Comparison of ENCODE assay signal across 13 cellular contexts in the genomic region with DNA sequence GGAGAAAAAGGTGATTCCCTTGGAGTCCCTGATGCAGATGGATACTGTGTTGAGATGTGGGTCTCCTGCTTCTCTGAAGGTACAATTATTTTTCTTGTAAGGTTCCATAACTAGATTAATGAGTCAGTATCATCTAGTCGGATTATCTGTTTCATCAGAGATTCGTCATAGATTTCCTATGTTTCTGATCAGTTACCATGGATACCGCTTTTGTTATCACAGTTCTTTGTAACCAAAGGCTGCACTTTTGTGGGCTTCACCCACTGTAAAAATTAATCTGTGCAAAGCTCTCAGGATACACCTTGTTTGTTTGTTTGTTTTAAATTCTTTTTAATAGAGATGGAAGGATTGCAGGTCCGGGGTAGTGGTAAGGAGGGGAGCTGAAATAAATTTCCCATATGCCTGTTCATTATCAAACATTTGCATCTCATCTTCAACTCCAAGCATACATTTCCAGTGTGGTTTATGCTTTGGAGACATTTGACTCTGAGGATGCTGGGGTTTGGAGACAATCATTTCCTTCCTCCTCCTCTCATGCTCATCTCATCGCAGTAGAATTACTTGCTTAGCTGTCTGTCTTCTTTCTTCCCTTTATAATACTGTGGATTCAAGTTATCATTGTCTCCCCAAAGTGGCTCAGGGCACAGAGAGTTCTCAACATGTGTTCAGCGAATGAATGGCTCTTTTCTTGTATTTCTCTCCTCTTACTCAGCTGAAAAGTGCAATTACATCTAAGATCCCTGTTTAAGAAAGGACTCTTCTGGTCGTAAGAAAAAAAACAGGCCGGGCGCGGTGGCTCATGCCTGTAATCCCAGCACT. TPM values are rescaled to one million over a fixed set of nuclear protein-coding genes. Genes with fewer than 3 reads are reported as not detected.
A peak's percentile ranks its signal among the peaks of the same experiment; 100 is the strongest.
DNase-seq lines count a peak whose midpoint lies in the region; ATAC-seq and TF ChIP-seq lines count a peak whose summit lies in the region.
"Had no signal": no experiment of that assay in that cellular context is flagged by ENCODE, and none has a peak within 500 bp of the region (broad histone marks: within the 10 kb centered on the region; RNA-seq: fewer than 3 reads in every experiment).

No MANE protein-coding gene starts in this region.

- H3K4me2 ChIP-seq in smooth muscle cell = peak overlapping the region; percentile 88

- peaks cover 5% of the 10 kb centered on the region for H3K4me1 Mint-ChIP-seq in activated naive CD8-positive, alpha-beta T cell treated with anti-CD3 and anti-CD28 coated beads for 36 hours
- H3K4me1 Mint-ChIP-seq in activated naive CD8-positive, alpha-beta T cell treated with anti-CD3 and anti-CD28 coated beads, Interleukin-2, amount 50 U/mL, for 24 hours = peaks cover 9% of the 10 kb centered on the region
- peaks cover 24% of the 10 kb centered on the region for H3K4me1 Mint-ChIP-seq in WTC11

- no peaks in the 10 kb centered on the region for H3K4me1 ChIP-seq in smooth muscle cell (ENCODE audit: low read depth)

- peak overlapping the region; percentile 42 for H3K27ac Mint-ChIP-seq in activated naive CD8-positive, alpha-beta T cell treated with anti-CD3 and anti-CD28 coated beads for 36 hours
- no peak overlapping the region for H3K27ac Mint-ChIP-seq in activated naive CD8-positive, alpha-beta T cell treated with anti-CD3 and anti-CD28 coated beads, Interleukin-2, amount 50 U/mL, for 24 hours
- no peak overlapping the region for H3K27ac Mint-ChIP-seq in WTC11
- H3K27ac Mint-ChIP-seq: activated T-helper 2 cell treated with anti-CD3 and anti-CD28 coated beads, Interferon-gamma antibody, Interleukin-2, Interleukin-4, amounts not matched to agents 10 μg/mL and 5 μg/mL and 100 μg/mL, durations not matched to agents 14 hours and 24 hours and 36 hours; naive thymus-derived CD4-positive, alpha-beta T cell had no signal

- H3K9me3 ChIP-seq in smooth muscle cell (replicated peaks; ENCODE audit: low read depth) = no peaks in the 10 kb centered on the region
- H3K9me3 ChIP-seq: tibial nerve had no signal

- H3K9ac ChIP-seq in smooth muscle cell (ENCODE audit: low read depth) = peak overlapping the region; percentile 62

- TF ChIP-seq CTCF in WTC11 (IDR thresholded peaks at IDR 0.05) (no peak), smooth muscle cell (IDR thresholded peaks at IDR 0.05; ENCODE audit: borderline replicate concordance, insufficient read depth, poor library complexity, severe bottlenecking) (no peak)

- H3K27me3 ChIP-seq in smooth muscle cell (ENCODE audit: low read depth) = no peaks in the 10 kb centered on the region

- H2AFZ ChIP-seq in smooth muscle cell (ENCODE audit: low read depth) = peak overlapping the region; percentile 79

- H3K9me3 Mint-ChIP-seq in activated naive CD8-positive, alpha-beta T cell treated with anti-CD3 and anti-CD28 coated beads for 36 hours = no peaks in the 10 kb centered on the region
- no peaks in the 10 kb centered on the region for H3K9me3 Mint-ChIP-seq in activated naive CD8-positive, alpha-beta T cell treated with anti-CD3 and anti-CD28 coated beads, Interleukin-2, amount 50 U/mL, for 24 hours
- no peaks in the 10 kb centered on the region for H3K9me3 Mint-ChIP-seq in WTC11
- H3K9me3 Mint-ChIP-seq: activated T-helper 2 cell treated with anti-CD3 and anti-CD28 coated beads, Interferon-gamma antibody, Interleukin-2, Interleukin-4, amounts not matched to agents 10 μg/mL and 5 μg/mL and 100 μg/mL, durations not matched to agents 14 hours and 24 hours and 36 hours had no signal

- CTCF ChIA-PET in WTC11 (lab: Charles Lee) = interaction anchor here (0.6 to 1.4 kb wide), 7 partner anchors 15 to 484 kb away, joined by 3 to 4 read pairs (median 3); no protein-coding TSS in a partner anchor

- peak overlapping the region; percentile 16 for H3K4me3 Mint-ChIP-seq in activated naive CD8-positive, alpha-beta T cell treated with anti-CD3 and anti-CD28 coated beads for 36 hours
- H3K4me3 Mint-ChIP-seq in activated naive CD8-positive, alpha-beta T cell treated with anti-CD3 and anti-CD28 coated beads, Interleukin-2, amount 50 U/mL, for 24 hours = no peak overlapping the region
- peak overlapping the region; percentile 58 for H3K4me3 Mint-ChIP-seq in WTC11
- H3K4me3 Mint-ChIP-seq: naive thymus-derived CD4-positive, alpha-beta T cell had no signal

- H3K79me2 ChIP-seq in smooth muscle cell (ENCODE audit: low read depth) = no peaks in the 10 kb centered on the region

- H3K36me3 ChIP-seq in smooth muscle cell (ENCODE audit: low read depth) = no peaks in the 10 kb centered on the region
- H3K36me3 ChIP-seq: tibial nerve had no signal

- POLR2A ChIA-PET in WTC11 (lab: Charles Lee) = no interaction called here

- 61% methylated on average over 10 of the region's 10 CpGs for WGBS in smooth muscle cell (ENCODE audit: low lambda C conversion rate)

- no peaks in the 10 kb centered on the region for H3K36me3 Mint-ChIP-seq in activated naive CD8-positive, alpha-beta T cell treated with anti-CD3 and anti-CD28 coated beads for 36 hours
- no peaks in the 10 kb centered on the region for H3K36me3 Mint-ChIP-seq in activated naive CD8-positive, alpha-beta T cell treated with anti-CD3 and anti-CD28 coated beads, Interleukin-2, amount 50 U/mL, for 24 hours (ENCODE audit: low read depth)
- no peaks in the 10 kb centered on the region for H3K36me3 Mint-ChIP-seq in WTC11
- H3K36me3 Mint-ChIP-seq: naive thymus-derived CD4-positive, alpha-beta T cell had no signal

- ATAC-seq in activated naive CD8-positive, alpha-beta T cell treated with anti-CD3 and anti-CD28 coated beads, Interleukin-2, amount 50 U/mL, for 24 hours = no peak
- ATAC-seq in WTC11 (no peak), GM18870 (IDR thresholded peaks at IDR 0.05; ENCODE audit: unreplicated experiment) (no peak)
- ATAC-seq: left lobe of liver; naive thymus-derived CD4-positive, alpha-beta T cell had no signal

- peak overlapping the region; percentile 28 for H3K4me3 ChIP-seq in smooth muscle cell
- H3K4me3 ChIP-seq: tibial nerve had no signal

- peak overlapping the region; percentile 56 for H3K27ac ChIP-seq in smooth muscle cell (ENCODE audit: low read depth)

- H4K20me1 ChIP-seq in smooth muscle cell (ENCODE audit: low read depth) = no peaks in the 10 kb centered on the region

- no peak for DNase-seq in activated naive CD8-positive, alpha-beta T cell treated with anti-CD3 and anti-CD28 coated beads for 36 hours
- DNase-seq in activated naive CD8-positive, alpha-beta T cell treated with anti-CD3 and anti-CD28 coated beads, Interleukin-2, amount 50 U/mL, for 24 hours = no peak
- no peak for DNase-seq in WTC11 (ENCODE audit: low spot score)
- peak; percentile 92 for DNase-seq in foreskin melanocyte
- DNase-seq in smooth muscle cell (lab: John Stamatoyannopoulos, UW; ENCODE audit: unreplicated experiment) = no peak
- DNase-seq in stimulated activated CD4-positive, alpha-beta T cell treated with anti-CD3 and anti-CD28 coated beads, Interleukin-1b, Interleukin-23, amount 100 ng/mL, for 48 hours = no peak
- no peak for DNase-seq in NK-92 (lab: John Stamatoyannopoulos, UW; ENCODE audit: unreplicated experiment)
- DNase-seq: naive thymus-derived CD4-positive, alpha-beta T cell; stimulated activated CD4-positive, alpha-beta T cell treated with anti-CD3 and anti-CD28 coated beads, Interleukin-2, amount 100 ng/mL, for 24 hours had no signal

- H3K27me3 Mint-ChIP-seq in activated naive CD8-positive, alpha-beta T cell treated with anti-CD3 and anti-CD28 coated beads for 36 hours = peaks cover 33% of the 10 kb centered on the region
- peaks cover 7% of the 10 kb centered on the region for H3K27me3 Mint-ChIP-seq in activated naive CD8-positive, alpha-beta T cell treated with anti-CD3 and anti-CD28 coated beads, Interleukin-2, amount 50 U/mL, for 24 hours
- H3K27me3 Mint-ChIP-seq in WTC11 (ENCODE audit: low read depth) = no peaks in the 10 kb centered on the region

- no peaks in the 10 kb centered on the region for H3F3A ChIP-seq in smooth muscle cell (ENCODE audit: low read depth)

TF ChIP-seq in WTC11, 78 proteins besides CTCF, POLR2A, EP300 and RAD21:
- no peak for TF ChIP-seq OVOL2 (CRISPR knock-in tag; IDR thresholded peaks at IDR 0.05; ENCODE audit: borderline replicate concordance)
- TF ChIP-seq, protein P1, sequence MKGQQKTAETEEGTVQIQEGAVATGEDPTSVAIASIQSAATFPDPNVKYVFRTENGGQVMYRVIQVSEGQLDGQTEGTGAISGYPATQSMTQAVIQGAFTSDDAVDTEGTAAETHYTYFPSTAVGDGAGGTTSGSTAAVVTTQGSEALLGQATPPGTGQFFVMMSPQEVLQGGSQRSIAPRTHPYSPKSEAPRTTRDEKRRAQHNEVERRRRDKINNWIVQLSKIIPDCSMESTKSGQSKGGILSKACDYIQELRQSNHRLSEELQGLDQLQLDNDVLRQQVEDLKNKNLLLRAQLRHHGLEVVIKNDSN (CRISPR knock-in tag; IDR thresholded peaks at IDR 0.05) = no peak
TF ChIP-seq in WTC11: peak in this region for 0.

RNA-seq across cellular contexts. Expression of gene DNAJC11, which starts 33.2 kb away (rescaled TPM):
- 10 to 100 TPM; 77.6 to 83.0 TPM for total RNA-seq in activated naive CD8-positive, alpha-beta T cell treated with anti-CD3 and anti-CD28 coated beads for 36 hours
- total RNA-seq in WTC11 (2021) (91.3 to 102 TPM (median 93.4 TPM) in 3 replicates), smooth muscle cell (25.5 and 34.2 TPM in 2 replicates)
- polyA plus RNA-seq in smooth muscle cell = 35.7 and 41.8 TPM in 2 replicates

RNA-seq across cellular contexts. Expression of gene CAMTA1, which starts 50.5 kb away (rescaled TPM):
- 10 to 100 TPM; 70.4 to 71.4 TPM for total RNA-seq in activated naive CD8-positive, alpha-beta T cell treated with anti-CD3 and anti-CD28 coated beads for 36 hours
- total RNA-seq in WTC11 (2021) (86.4 to 116 TPM (median 112 TPM) in 3 replicates), smooth muscle cell (127 and 145 TPM in 2 replicates)
- 139 and 156 TPM in 2 replicates for polyA plus RNA-seq in smooth muscle cell
